9 cellular contexts compared by ENCODE assay signal in genomic region chr11:132099692-132100091, GRCh38.
DNase-seq lines count a peak whose midpoint lies in the region; ATAC-seq and TF ChIP-seq lines count a peak whose summit lies in the region.
"Had no signal": no experiment of that assay in that cellular context is flagged by ENCODE, and none has a peak within 500 bp of the region (broad histone marks: within the 10 kb centered on the region; RNA-seq: fewer than 3 reads in every experiment).

No MANE protein-coding gene starts in this region.

- CTCF ChIA-PET in AG04449 (lab: Yijun Ruan, JAX): interaction anchor here (1.1 to 2.3 kb wide), 4 partner anchors 11 to 229 kb away, joined by 3 to 10 read pairs (median 6); no protein-coding TSS in a partner anchor

- POLR2A ChIA-PET in AG04449 (lab: Yijun Ruan, JAX): no interaction called here

- no peak for DNase-seq in AG04449 (ENCODE audit: low read depth, low spot score)
- DNase-seq in NOMO-1 treated with DMSO at 0.1 percent for 48 hours (lab: John Stamatoyannopoulos, UW; ENCODE audit: unreplicated experiment): peak; percentile 95
- peak; percentile 5 for DNase-seq in fibroblast of mammary gland (ENCODE audit: low read depth)
- no peak for DNase-seq in NCI-H510A treated with DMSO at 0.1 percent for 48 hours (lab: John Stamatoyannopoulos, UW)
- no peak for DNase-seq in HuH-7.5 (ENCODE audit: low spot score)
- DNase-seq: NCI-H774 had no signal

- TF ChIP-seq CTCF in AG04449 (IDR thresholded peaks at IDR 0.05; ENCODE audit: insufficient read depth, low read length, missing control alignments): peak; percentile 10
- peak; percentile 42 for TF ChIP-seq CTCF in fibroblast of mammary gland (conservative IDR thresholded peaks at IDR 0.05; ENCODE audit: control insufficient read depth, insufficient read depth, low read depth, low read length)

- no peak overlapping the region for H3K4me3 ChIP-seq in AG04449 (ENCODE audit: low read depth, low read length)
- H3K4me3 ChIP-seq in fibroblast of mammary gland (ENCODE audit: control insufficient read depth, low read depth, low read length): no peak overlapping the region

- ATAC-seq in GM19463 (IDR thresholded peaks at IDR 0.05; ENCODE audit: unreplicated experiment): peak; percentile 73
- ATAC-seq in GM19035 (IDR thresholded peaks at IDR 0.05; ENCODE audit: unreplicated experiment): no peak
- ATAC-seq in HG03378 (IDR thresholded peaks at IDR 0.05; ENCODE audit: unreplicated experiment): no peak

Comparison
In these comparisons a context has a peak if more than half of its experiments do, and no peak if none do; other contexts are left out.
1. DNase-seq: peak in NOMO-1 treated with DMSO at 0.1 percent for 48 hours (single experiment) and fibroblast of mammary gland (single experiment); none in AG04449 (single experiment), NCI-H510A treated with DMSO at 0.1 percent for 48 hours (single experiment) and HuH-7.5 (single experiment).